1 cellular context compared by ENCODE assay signal in the genomic region with DNA sequence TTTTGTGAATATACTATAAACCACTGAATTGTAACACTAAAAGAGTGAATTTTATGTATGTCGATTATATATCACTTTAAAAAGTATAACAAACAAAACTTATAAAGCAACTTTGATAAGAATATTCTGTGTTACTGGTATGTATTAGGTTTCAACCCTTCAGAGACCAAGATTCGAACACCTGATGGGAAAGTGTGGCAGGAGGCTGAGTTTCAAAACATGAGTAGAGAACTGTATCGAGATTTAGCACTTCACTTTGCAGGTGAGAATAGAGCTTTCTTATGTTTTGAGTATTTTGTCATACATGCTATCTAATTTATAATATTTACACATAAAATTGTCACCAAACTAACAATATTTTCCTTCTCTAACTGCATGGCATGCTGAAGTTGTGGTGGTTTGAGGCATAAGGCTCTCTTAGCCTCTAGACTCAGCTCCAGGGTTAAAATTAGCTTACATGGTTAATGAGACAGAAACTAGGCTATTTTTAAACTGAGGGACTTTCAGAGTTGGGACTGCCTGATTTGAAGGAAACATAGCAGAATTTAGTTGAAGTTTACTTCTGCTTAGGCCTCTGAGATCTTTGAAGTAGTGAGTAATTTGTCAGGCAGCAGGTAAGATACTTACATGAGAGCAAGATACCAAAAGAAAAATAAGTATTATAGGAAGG.
TF ChIP-seq lines count a peak whose summit lies in the region.

No MANE protein-coding gene starts in this region.

TF ChIP-seq in GM12878, 131 proteins besides CTCF, POLR2A, EP300 and RAD21 (continued from another document):
- TF ChIP-seq, protein P1, sequence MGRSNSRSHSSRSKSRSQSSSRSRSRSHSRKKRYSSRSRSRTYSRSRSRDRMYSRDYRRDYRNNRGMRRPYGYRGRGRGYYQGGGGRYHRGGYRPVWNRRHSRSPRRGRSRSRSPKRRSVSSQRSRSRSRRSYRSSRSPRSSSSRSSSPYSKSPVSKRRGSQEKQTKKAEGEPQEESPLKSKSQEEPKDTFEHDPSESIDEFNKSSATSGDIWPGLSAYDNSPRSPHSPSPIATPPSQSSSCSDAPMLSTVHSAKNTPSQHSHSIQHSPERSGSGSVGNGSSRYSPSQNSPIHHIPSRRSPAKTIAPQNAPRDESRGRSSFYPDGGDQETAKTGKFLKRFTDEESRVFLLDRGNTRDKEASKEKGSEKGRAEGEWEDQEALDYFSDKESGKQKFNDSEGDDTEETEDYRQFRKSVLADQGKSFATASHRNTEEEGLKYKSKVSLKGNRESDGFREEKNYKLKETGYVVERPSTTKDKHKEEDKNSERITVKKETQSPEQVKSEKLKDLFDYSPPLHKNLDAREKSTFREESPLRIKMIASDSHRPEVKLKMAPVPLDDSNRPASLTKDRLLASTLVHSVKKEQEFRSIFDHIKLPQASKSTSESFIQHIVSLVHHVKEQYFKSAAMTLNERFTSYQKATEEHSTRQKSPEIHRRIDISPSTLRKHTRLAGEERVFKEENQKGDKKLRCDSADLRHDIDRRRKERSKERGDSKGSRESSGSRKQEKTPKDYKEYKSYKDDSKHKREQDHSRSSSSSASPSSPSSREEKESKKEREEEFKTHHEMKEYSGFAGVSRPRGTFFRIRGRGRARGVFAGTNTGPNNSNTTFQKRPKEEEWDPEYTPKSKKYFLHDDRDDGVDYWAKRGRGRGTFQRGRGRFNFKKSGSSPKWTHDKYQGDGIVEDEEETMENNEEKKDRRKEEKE (IDR thresholded peaks at IDR 0.05) = no peak
- TF ChIP-seq MTA3 (IDR thresholded peaks at IDR 0.05; ENCODE audit: borderline replicate concordance, low read length) (0 out of 2 replicates have a peak, but pooled peaks have one; percentile 71), ZNF24 (IDR thresholded peaks at IDR 0.05) (no peak), ZNF217 (IDR thresholded peaks at IDR 0.05) (peak; percentile 38; the same call in 1 of the 2 replicates), RCOR1 (conservative IDR thresholded peaks at IDR 0.05; ENCODE audit: low read depth, low read length) (no peak), FOXK2 (IDR thresholded peaks at IDR 0.05) (no peak), NFXL1 (IDR thresholded peaks at IDR 0.05; ENCODE audit: borderline replicate concordance) (no peak), PAX5 (IDR thresholded peaks at IDR 0.05; ENCODE audit: borderline replicate concordance, low read depth, low read length) (no peak), RBBP5 (conservative IDR thresholded peaks at IDR 0.05) (no peak), CREM (IDR thresholded peaks at IDR 0.05; ENCODE audit: low read depth) (no peak), MXI1 (IDR thresholded peaks at IDR 0.05; ENCODE audit: low read depth, low read length) (0 out of 2 replicates have a peak, but pooled peaks have one; percentile 17), KLF5 (IDR thresholded peaks at IDR 0.05; ENCODE audit: partially characterized antibody) (no peak), IKZF1 (conservative IDR thresholded peaks at IDR 0.05) (0 out of 2 replicates have a peak, but pooled peaks have one; percentile 10), TARDBP (IDR thresholded peaks at IDR 0.05; ENCODE audit: borderline replicate concordance) (no peak), MYC (IDR thresholded peaks at IDR 0.05; ENCODE audit: insufficient read depth, insufficient read length, insufficient replicate concordance, low read length, severe bottlenecking) (no peak), CHD1 (IDR thresholded peaks at IDR 0.05; ENCODE audit: low read depth, low read length) (no peak), EZH2 (IDR thresholded peaks at IDR 0.05; ENCODE audit: borderline replicate concordance, control insufficient read depth, low read depth, low read length) (no peak), SRF (IDR thresholded peaks at IDR 0.05; ENCODE audit: low read depth in 2 of 2, low read length in 2 of 2) (no peak), ZBED1 (IDR thresholded peaks at IDR 0.05; ENCODE audit: borderline replicate concordance) (no peak), YY1 (IDR thresholded peaks at IDR 0.05; ENCODE audit: low read depth, low read length) (no peak), MTA2 (IDR thresholded peaks at IDR 0.05; ENCODE audit: low read depth) (no peak; the same call in 1 of the 2 replicates), KAT2A (conservative IDR thresholded peaks at IDR 0.05; ENCODE audit: control insufficient read depth, low read depth, low read length) (no peak), NBN (IDR thresholded peaks at IDR 0.05) (0 out of 2 replicates have a peak, but pooled peaks have one; percentile 18), CHD4 (IDR thresholded peaks at IDR 0.05) (no peak), SMAD5 (IDR thresholded peaks at IDR 0.05; ENCODE audit: low read depth) (no peak), RFX5 (IDR thresholded peaks at IDR 0.05; ENCODE audit: low read depth, low read length) (no peak)
- TF ChIP-seq, protein P2, sequence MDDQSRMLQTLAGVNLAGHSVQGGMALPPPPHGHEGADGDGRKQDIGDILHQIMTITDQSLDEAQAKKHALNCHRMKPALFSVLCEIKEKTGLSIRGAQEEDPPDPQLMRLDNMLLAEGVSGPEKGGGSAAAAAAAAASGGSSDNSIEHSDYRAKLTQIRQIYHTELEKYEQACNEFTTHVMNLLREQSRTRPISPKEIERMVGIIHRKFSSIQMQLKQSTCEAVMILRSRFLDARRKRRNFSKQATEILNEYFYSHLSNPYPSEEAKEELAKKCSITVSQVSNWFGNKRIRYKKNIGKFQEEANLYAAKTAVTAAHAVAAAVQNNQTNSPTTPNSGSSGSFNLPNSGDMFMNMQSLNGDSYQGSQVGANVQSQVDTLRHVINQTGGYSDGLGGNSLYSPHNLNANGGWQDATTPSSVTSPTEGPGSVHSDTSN (IDR thresholded peaks at IDR 0.05; ENCODE audit: insufficient replicate concordance, low read depth, low read length) = no peak
- TF ChIP-seq, protein P3, sequence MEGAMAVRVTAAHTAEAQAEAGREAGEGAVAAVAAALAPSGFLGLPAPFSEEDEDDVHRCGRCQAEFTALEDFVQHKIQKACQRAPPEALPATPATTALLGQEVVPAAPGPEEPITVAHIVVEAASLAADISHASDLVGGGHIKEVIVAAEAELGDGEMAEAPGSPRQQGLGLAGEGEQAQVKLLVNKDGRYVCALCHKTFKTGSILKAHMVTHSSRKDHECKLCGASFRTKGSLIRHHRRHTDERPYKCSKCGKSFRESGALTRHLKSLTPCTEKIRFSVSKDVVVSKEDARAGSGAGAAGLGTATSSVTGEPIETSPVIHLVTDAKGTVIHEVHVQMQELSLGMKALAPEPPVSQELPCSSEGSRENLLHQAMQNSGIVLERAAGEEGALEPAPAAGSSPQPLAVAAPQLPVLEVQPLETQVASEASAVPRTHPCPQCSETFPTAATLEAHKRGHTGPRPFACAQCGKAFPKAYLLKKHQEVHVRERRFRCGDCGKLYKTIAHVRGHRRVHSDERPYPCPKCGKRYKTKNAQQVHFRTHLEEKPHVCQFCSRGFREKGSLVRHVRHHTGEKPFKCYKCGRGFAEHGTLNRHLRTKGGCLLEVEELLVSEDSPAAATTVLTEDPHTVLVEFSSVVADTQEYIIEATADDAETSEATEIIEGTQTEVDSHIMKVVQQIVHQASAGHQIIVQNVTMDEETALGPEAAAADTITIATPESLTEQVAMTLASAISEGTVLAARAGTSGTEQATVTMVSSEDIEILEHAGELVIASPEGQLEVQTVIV (IDR thresholded peaks at IDR 0.05; ENCODE audit: borderline replicate concordance, partially characterized antibody) = no peak
- TF ChIP-seq, protein P4, sequence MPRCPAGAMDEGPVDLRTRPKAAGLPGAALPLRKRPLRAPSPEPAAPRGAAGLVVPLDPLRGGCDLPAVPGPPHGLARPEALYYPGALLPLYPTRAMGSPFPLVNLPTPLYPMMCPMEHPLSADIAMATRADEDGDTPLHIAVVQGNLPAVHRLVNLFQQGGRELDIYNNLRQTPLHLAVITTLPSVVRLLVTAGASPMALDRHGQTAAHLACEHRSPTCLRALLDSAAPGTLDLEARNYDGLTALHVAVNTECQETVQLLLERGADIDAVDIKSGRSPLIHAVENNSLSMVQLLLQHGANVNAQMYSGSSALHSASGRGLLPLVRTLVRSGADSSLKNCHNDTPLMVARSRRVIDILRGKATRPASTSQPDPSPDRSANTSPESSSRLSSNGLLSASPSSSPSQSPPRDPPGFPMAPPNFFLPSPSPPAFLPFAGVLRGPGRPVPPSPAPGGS (IDR thresholded peaks at IDR 0.05; ENCODE audit: borderline replicate concordance, insufficient read depth, low read depth, low read length, poor library complexity, severe bottlenecking) = no peak
- TF ChIP-seq, protein P5, sequence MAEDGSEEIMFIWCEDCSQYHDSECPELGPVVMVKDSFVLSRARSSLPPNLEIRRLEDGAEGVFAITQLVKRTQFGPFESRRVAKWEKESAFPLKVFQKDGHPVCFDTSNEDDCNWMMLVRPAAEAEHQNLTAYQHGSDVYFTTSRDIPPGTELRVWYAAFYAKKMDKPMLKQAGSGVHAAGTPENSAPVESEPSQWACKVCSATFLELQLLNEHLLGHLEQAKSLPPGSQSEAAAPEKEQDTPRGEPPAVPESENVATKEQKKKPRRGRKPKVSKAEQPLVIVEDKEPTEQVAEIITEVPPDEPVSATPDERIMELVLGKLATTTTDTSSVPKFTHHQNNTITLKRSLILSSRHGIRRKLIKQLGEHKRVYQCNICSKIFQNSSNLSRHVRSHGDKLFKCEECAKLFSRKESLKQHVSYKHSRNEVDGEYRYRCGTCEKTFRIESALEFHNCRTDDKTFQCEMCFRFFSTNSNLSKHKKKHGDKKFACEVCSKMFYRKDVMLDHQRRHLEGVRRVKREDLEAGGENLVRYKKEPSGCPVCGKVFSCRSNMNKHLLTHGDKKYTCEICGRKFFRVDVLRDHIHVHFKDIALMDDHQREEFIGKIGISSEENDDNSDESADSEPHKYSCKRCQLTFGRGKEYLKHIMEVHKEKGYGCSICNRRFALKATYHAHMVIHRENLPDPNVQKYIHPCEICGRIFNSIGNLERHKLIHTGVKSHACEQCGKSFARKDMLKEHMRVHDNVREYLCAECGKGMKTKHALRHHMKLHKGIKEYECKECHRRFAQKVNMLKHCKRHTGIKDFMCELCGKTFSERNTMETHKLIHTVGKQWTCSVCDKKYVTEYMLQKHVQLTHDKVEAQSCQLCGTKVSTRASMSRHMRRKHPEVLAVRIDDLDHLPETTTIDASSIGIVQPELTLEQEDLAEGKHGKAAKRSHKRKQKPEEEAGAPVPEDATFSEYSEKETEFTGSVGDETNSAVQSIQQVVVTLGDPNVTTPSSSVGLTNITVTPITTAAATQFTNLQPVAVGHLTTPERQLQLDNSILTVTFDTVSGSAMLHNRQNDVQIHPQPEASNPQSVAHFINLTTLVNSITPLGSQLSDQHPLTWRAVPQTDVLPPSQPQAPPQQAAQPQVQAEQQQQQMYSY (CRISPR knock-in tag; IDR thresholded peaks at IDR 0.05) = no peak
- TF ChIP-seq, protein P6, sequence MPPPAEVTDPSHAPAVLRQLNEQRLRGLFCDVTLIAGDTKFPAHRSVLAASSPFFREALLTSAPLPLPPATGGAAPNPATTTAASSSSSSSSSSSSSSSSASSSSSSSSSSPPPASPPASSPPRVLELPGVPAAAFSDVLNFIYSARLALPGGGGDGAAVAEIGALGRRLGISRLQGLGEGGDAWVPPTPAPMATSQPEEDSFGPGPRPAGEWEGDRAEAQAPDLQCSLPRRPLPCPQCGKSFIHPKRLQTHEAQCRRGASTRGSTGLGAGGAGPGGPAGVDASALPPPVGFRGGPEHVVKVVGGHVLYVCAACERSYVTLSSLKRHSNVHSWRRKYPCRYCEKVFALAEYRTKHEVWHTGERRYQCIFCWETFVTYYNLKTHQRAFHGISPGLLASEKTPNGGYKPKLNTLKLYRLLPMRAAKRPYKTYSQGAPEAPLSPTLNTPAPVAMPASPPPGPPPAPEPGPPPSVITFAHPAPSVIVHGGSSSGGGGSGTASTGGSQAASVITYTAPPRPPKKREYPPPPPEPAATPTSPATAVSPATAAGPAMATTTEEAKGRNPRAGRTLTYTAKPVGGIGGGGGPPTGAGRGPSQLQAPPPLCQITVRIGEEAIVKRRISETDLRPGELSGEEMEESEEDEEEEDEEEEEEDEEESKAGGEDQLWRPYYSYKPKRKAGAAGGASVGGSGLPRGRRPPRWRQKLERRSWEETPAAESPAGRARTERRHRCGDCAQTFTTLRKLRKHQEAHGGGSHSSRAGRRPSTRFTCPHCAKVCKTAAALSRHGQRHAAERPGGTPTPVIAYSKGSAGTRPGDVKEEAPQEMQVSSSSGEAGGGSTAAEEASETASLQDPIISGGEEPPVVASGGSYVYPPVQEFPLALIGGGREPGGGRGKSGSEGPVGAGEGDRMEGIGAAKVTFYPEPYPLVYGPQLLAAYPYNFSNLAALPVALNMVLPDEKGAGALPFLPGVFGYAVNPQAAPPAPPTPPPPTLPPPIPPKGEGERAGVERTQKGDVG (CRISPR knock-in tag; IDR thresholded peaks at IDR 0.05) = no peak
